21 cellular contexts compared by ENCODE assay signal in the genomic region with DNA sequence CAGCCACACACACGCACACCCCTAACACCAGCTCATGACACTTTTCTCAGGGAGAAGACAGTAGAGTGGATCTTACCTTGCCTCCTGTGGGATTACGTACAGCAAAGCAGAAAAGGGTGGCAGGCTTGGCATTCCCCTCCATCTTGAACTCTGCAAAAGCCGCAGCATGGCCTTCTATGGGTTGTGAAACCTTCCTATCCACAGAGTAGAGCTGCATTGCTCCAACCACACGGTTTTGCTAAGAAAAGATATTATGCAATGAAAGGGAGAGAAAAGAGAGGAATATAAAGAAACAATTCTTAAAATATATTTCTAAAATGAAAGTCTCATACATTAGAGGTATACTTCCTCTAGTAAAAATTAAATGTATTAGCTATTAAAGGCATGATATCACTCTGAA. TPM values are rescaled to one million over a fixed set of nuclear protein-coding genes. Genes with fewer than 3 reads are reported as not detected.
A peak's percentile ranks its signal among the peaks of the same experiment; 100 is the strongest.
DNase-seq lines count a peak whose midpoint lies in the region; FAIRE-seq and TF ChIP-seq lines count a peak whose summit lies in the region.
"Had no signal": no experiment of that assay in that cellular context is flagged by ENCODE, and none has a peak within 500 bp of the region (broad histone marks: within the 10 kb centered on the region; RNA-seq: fewer than 3 reads in every experiment).

No MANE protein-coding gene starts in this region.

- H3K4me1 Mint-ChIP-seq in osteocyte (ENCODE audit: unreplicated experiment): no peaks in the 10 kb centered on the region
- H3K4me1 Mint-ChIP-seq: B cell; CD4-positive, CD25-positive, alpha-beta regulatory T cell; T-helper 17 cell had no signal

- DNase-seq in GF-D8 (lab: John Stamatoyannopoulos, UW) (peak; percentile 81), NB4 (ENCODE audit: low read depth) (peak; percentile 85), SKM-1 (lab: John Stamatoyannopoulos, UW; ENCODE audit: unreplicated experiment) (peak; percentile 83), osteocyte (ENCODE audit: extremely low spot score, unreplicated experiment) (peak; percentile 48), putamen (ENCODE audit: low spot score) (no peak), GM12892 (ENCODE audit: insufficient read length) (no peak)
- no peak for DNase-seq in activated CD8-positive, alpha-beta memory T cell treated with anti-CD3 and anti-CD28 coated beads, Interleukin-2, amount 50 U/mL, for 48 hours
- DNase-seq: CD4-positive, CD25-positive, alpha-beta regulatory T cell; EL; Kasumi-1; NCI-H1105 treated with DMSO at 0.1 percent for 48 hours; NCI-H2029 treated with DMSO at 0.1 percent for 48 hours; NCI-H2171; NCI-H446; NCI-H526; Peyer's patch; T-helper 17 cell had no signal

- no peak for FAIRE-seq in GM12892 (lab: Jason Lieb, UNC)
- FAIRE-seq: A204.1, H54 had no signal

- H3K36me3 Mint-ChIP-seq in osteocyte (ENCODE audit: unreplicated experiment): peaks cover 4% of the 10 kb centered on the region
- H3K36me3 Mint-ChIP-seq: CD4-positive, CD25-positive, alpha-beta regulatory T cell had no signal

- TF ChIP-seq CTCF in NB4 (IDR thresholded peaks at IDR 0.05; ENCODE audit: low read depth, low read length): no peak
- TF ChIP-seq CTCF in osteocyte (IDR thresholded peaks at IDR 0.05): no peak

- peak overlapping the region; percentile 72 for H3K4me3 ChIP-seq in NB4 (ENCODE audit: low read depth, low read length)
- H3K4me3 ChIP-seq: Peyer's patch, SJSA1 had no signal

- H3K4me3 Mint-ChIP-seq in osteocyte (ENCODE audit: unreplicated experiment): no peak overlapping the region
- H3K4me3 Mint-ChIP-seq: B cell; CD4-positive, CD25-positive, alpha-beta regulatory T cell; T-helper 17 cell had no signal

- peak; percentile 43 for TF ChIP-seq POLR2A in NB4 (IDR thresholded peaks at IDR 0.05; ENCODE audit: extremely low read depth, insufficient read length)
- TF ChIP-seq POLR2A in GM12892 (IDR thresholded peaks at IDR 0.05; ENCODE audit: low read depth, low read length): no peak

- H3K27me3 Mint-ChIP-seq in osteocyte (ENCODE audit: unreplicated experiment): no peaks in the 10 kb centered on the region
- H3K27me3 Mint-ChIP-seq: B cell, T-helper 17 cell had no signal

- H3K27ac Mint-ChIP-seq in osteocyte (ENCODE audit: unreplicated experiment): no peak overlapping the region
- H3K27ac Mint-ChIP-seq: B cell; CD4-positive, CD25-positive, alpha-beta regulatory T cell; T-helper 17 cell had no signal

- H3K9me3 Mint-ChIP-seq in osteocyte (ENCODE audit: unreplicated experiment): no peaks in the 10 kb centered on the region
- H3K9me3 Mint-ChIP-seq: CD4-positive, CD25-positive, alpha-beta regulatory T cell had no signal

RNA-seq across cellular contexts. Expression of a gene that starts 48.8 kb away (rescaled TPM):
- total RNA-seq in osteocyte: 7.9 and 10.1 TPM in 2 replicates
- polyA plus RNA-seq in GM12892 (2012; ENCODE audit: missing spikeins): 0.49 TPM

Comparison
In these comparisons a context has a peak if more than half of its experiments do, and no peak if none do; other contexts are left out.
1. DNase-seq: peak in GF-D8 (single experiment), NB4 (single experiment), SKM-1 (single experiment) and osteocyte (single experiment); none in putamen (single experiment), activated CD8-positive, alpha-beta memory T cell treated with anti-CD3 and anti-CD28 coated beads, Interleukin-2, amount 50 U/mL, for 48 hours (single experiment) and GM12892 (single experiment).